In the genomic region with DNA sequence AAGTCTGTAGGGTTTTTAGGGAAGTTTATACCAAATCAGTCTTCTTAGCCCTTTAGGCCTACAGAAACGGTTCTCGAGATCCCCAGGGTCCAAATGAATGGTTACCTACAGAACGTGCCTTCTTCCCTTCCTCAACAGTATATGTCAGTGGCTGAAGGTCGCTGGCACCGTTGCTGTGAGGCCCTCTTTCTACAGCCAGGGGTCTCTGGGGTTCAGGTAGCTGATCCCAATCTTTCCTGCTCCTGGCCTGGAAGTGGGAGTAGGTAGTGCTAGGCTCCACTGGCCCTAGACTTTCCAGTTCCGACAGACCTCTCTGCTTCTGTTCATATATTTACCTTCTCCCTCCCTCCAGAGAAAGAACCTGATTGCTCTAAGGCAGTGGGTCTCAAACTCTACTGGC, we compare ENCODE assay signal across 32 cellular contexts. TPM values are rescaled to one million over a fixed set of nuclear protein-coding genes. Genes with fewer than 3 reads are reported as not detected.
"Had no signal": no experiment of that assay in that cellular context is flagged by ENCODE, and none has a peak within 500 bp of the region (broad histone marks: within the 10 kb centered on the region; RNA-seq: fewer than 3 reads in every experiment).

No MANE protein-coding gene starts in this region.

- H3K9me3 Mint-ChIP-seq: activated CD4-positive, alpha-beta memory T cell treated with anti-CD3 and anti-CD28 coated beads, Interleukin-2, amount 10 ng/mL, durations not matched to agents 7 days and 5 days had no signal

- H3K27ac Mint-ChIP-seq: activated CD4-positive, alpha-beta memory T cell treated with anti-CD3 and anti-CD28 coated beads, Interleukin-2, amount 10 ng/mL, durations not matched to agents 7 days and 5 days; activated CD4-positive, alpha-beta T cell treated with anti-CD3 and anti-CD28 coated beads, Interleukin-2, amount 10 ng/mL, durations not matched to agents 7 days and 5 days; activated naive CD4-positive, alpha-beta T cell treated with anti-CD3 and anti-CD28 coated beads, Interleukin-2, amount 10 ng/mL, durations not matched to agents 7 days and 5 days; activated naive CD4-positive, alpha-beta T cell treated with anti-CD3 and anti-CD28 coated beads, Interleukin-2, amount 50 U/mL, for 72 hours; activated naive CD8-positive, alpha-beta T cell treated with anti-CD3 and anti-CD28 coated beads, Interleukin-2, amount 10 ng/mL, durations not matched to agents 7 days and 5 days; activated T-cell treated with anti-CD3 and anti-CD28 coated beads, Interleukin-2, amount 50 U/mL, for 24 hours; activated T-cell treated with anti-CD3 and anti-CD28 coated beads, Interleukin-2, amount 50 U/mL, for 72 hours; effector memory CD8-positive, alpha-beta T cell had no signal

- H3K36me3 ChIP-seq: brain microvascular endothelial cell, esophagus squamous epithelium, gastroesophageal sphincter, heart right ventricle had no signal

- H3K27ac ChIP-seq: brain microvascular endothelial cell, epithelial cell of prostate, esophagus squamous epithelium, gastroesophageal sphincter had no signal

- FAIRE-seq: astrocyte, bronchial epithelial cell, endometrium, endothelial cell of umbilical vein had no signal

- H3K9me3 ChIP-seq: esophagus squamous epithelium, gastroesophageal sphincter had no signal

- ATAC-seq: activated naive CD4-positive, alpha-beta T cell treated with anti-CD3 and anti-CD28 coated beads, Interleukin-2, amount 50 U/mL, for 72 hours; activated T-cell treated with anti-CD3 and anti-CD28 coated beads, Interleukin-2, amount 50 U/mL, for 72 hours; effector memory CD8-positive, alpha-beta T cell; gastroesophageal sphincter; heart right ventricle had no signal

- H3K4me3 ChIP-seq: esophagus squamous epithelium, gastroesophageal sphincter, heart right ventricle had no signal

- H3K4me1 ChIP-seq: esophagus squamous epithelium had no signal

- H3K36me3 Mint-ChIP-seq: activated naive CD4-positive, alpha-beta T cell treated with anti-CD3 and anti-CD28 coated beads, Interleukin-2, amount 10 ng/mL, durations not matched to agents 7 days and 5 days; activated naive CD4-positive, alpha-beta T cell treated with anti-CD3 and anti-CD28 coated beads, Interleukin-2, amount 50 U/mL, for 72 hours; activated naive CD8-positive, alpha-beta T cell treated with anti-CD3 and anti-CD28 coated beads, Interleukin-2, amount 10 ng/mL, durations not matched to agents 7 days and 5 days had no signal

- H3K4me1 Mint-ChIP-seq: central memory CD8-positive, alpha-beta T cell had no signal

- H3K27me3 ChIP-seq: gastroesophageal sphincter had no signal

- H3K4me3 Mint-ChIP-seq: activated CD4-positive, alpha-beta memory T cell treated with anti-CD3 and anti-CD28 coated beads, Interleukin-2, amount 10 ng/mL, durations not matched to agents 7 days and 5 days; activated CD4-positive, alpha-beta T cell treated with anti-CD3 and anti-CD28 coated beads, Interleukin-2, amount 10 ng/mL, durations not matched to agents 7 days and 5 days; activated naive CD4-positive, alpha-beta T cell treated with anti-CD3 and anti-CD28 coated beads, Interleukin-2, amount 10 ng/mL, durations not matched to agents 7 days and 5 days; activated naive CD8-positive, alpha-beta T cell treated with anti-CD3 and anti-CD28 coated beads, Interleukin-2, amount 10 ng/mL, durations not matched to agents 7 days and 5 days; activated T-cell treated with anti-CD3 and anti-CD28 coated beads, Interleukin-2, amount 50 U/mL, for 24 hours; activated T-cell treated with anti-CD3 and anti-CD28 coated beads, Interleukin-2, amount 50 U/mL, for 72 hours; central memory CD8-positive, alpha-beta T cell; effector memory CD8-positive, alpha-beta T cell had no signal

- DNase-seq: activated CD4-positive, alpha-beta memory T cell treated with anti-CD3 and anti-CD28 coated beads, Interleukin-2, amount 10 ng/mL, durations not matched to agents 7 days and 5 days; activated CD4-positive, alpha-beta T cell treated with anti-CD3 and anti-CD28 coated beads for 1 hour; activated CD4-positive, alpha-beta T cell treated with anti-CD3 and anti-CD28 coated beads for 4 hours; activated CD4-positive, alpha-beta T cell treated with anti-CD3 and anti-CD28 coated beads, Interleukin-2, amount 10 ng/mL, durations not matched to agents 7 days and 5 days; activated CD4-positive, alpha-beta T cell treated with anti-CD3 and anti-CD28 coated beads, Interleukin-2, amount 50 U/mL, for 4 hours; activated CD8-positive, alpha-beta memory T cell treated with anti-CD3 and anti-CD28 coated beads, Interleukin-2, amount 50 U/mL, for 48 hours; activated gamma-delta T cell; activated naive CD4-positive, alpha-beta T cell; activated naive CD4-positive, alpha-beta T cell treated with anti-CD3 and anti-CD28 coated beads, Interleukin-2, amount 10 ng/mL, durations not matched to agents 7 days and 5 days; activated naive CD8-positive, alpha-beta T cell treated with anti-CD3 and anti-CD28 coated beads, Interleukin-2, amount 10 ng/mL, durations not matched to agents 7 days and 5 days; activated T-cell treated with anti-CD3 and anti-CD28 coated beads for 4 hours; activated T-cell treated with anti-CD3 and anti-CD28 coated beads, Interleukin-2, amount 50 U/mL, for 24 hours; activated T-cell treated with anti-CD3 and anti-CD28 coated beads, Interleukin-2, amount 50 U/mL, for 72 hours; amniotic stem cell; anterior cingulate cortex; brain microvascular endothelial cell; cortex of kidney; dermis blood vessel endothelial cell; effector CD4-positive, alpha-beta T cell; effector memory CD8-positive, alpha-beta T cell; esophagus squamous epithelium; foreskin melanocyte; heart right ventricle; T-helper 2 cell had no signal

RNA-seq across cellular contexts. Expression of a gene that starts 6.4 kb away (rescaled TPM):
- polyA plus RNA-seq: endothelial cell of umbilical vein had no signal
